In the genomic region with DNA sequence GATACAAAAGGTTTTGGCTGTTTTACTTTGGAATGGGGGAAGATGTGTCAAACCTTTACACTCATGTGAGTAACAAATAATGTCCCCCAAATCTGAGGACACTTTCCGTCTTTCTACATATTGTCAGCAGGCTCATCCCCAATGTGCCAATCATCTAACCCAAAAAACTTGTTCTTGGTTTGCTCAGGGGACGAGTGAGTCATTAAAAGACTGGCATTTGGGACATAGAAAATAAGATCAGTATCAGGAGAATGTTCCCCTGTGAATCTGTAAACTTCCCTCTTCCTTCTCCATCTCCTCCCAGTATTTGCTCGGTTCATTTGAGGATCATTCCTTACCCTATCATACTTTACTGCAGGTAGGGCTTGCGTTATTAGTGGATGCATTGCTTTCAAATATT, we compare ENCODE assay signal across 21 cellular contexts.
A peak's percentile ranks its signal among the peaks of the same experiment; 100 is the strongest.
DNase-seq lines count a peak whose midpoint lies in the region; FAIRE-seq and TF ChIP-seq lines count a peak whose summit lies in the region.
"Had no signal": no experiment of that assay in that cellular context is flagged by ENCODE, and none has a peak within 500 bp of the region (broad histone marks: within the 10 kb centered on the region; RNA-seq: fewer than 3 reads in every experiment).

No MANE protein-coding gene starts in this region.

- dilution Hi-C loops in keratinocyte (cut with MboI; ENCODE audit: extremely low pct_ligation_motif_present, low sequenced_read_pairs): no loop called here

- peaks cover 2% of the 10 kb centered on the region for H3K9me3 Mint-ChIP-seq in MCF 10A (ENCODE audit: unreplicated experiment)
- H3K9me3 Mint-ChIP-seq: CD4-positive, alpha-beta T cell; CD8-positive, alpha-beta T cell had no signal

- H3K36me3 Mint-ChIP-seq in MCF 10A (ENCODE audit: insufficient read depth, unreplicated experiment): no peaks in the 10 kb centered on the region
- H3K36me3 Mint-ChIP-seq: CD8-positive, alpha-beta T cell had no signal

- peak; percentile 67 for FAIRE-seq in keratinocyte (lab: Jason Lieb, UNC)
- FAIRE-seq: A549, D721Med, G401.6, GM12891, GM19239 had no signal

- no peak for TF ChIP-seq POLR2A in breast epithelium (IDR thresholded peaks at IDR 0.05)

- H3K4me3 ChIP-seq in breast epithelium (no peak overlapping the region), PC-9 (no peak overlapping the region), keratinocyte (ENCODE audit: control insufficient read depth in 2 of 3, extremely low read depth in 1 of 3, insufficient read depth in 2 of 3, low read depth in 1 of 3, low read length in 3 of 3) (no peak overlapping the region)
- H3K4me3 ChIP-seq: A549; BLaER1 treated with 17β-estradiol and CSF1 and Interleukin-3, amounts not matched to agents 10 nM and 100 nM had no signal

- no peaks in the 10 kb centered on the region for H4K20me1 ChIP-seq in PC-9 (ENCODE audit: insufficient read depth)
- no peaks in the 10 kb centered on the region for H4K20me1 ChIP-seq in keratinocyte (ENCODE audit: control insufficient read depth, extremely low read depth, insufficient read depth, low read length)
- H4K20me1 ChIP-seq: BLaER1 treated with 17β-estradiol and CSF1 and Interleukin-3, amounts not matched to agents 10 nM and 100 nM had no signal

- peaks cover 5% of the 10 kb centered on the region for H3K4me1 Mint-ChIP-seq in MCF 10A (ENCODE audit: insufficient read depth, unreplicated experiment)

- H3K27ac ChIP-seq in breast epithelium: peak overlapping the region; percentile 60 to 73
- H3K27ac ChIP-seq in PC-9: peak overlapping the region; percentile 68
- no peak overlapping the region for H3K27ac ChIP-seq in keratinocyte (ENCODE audit: control insufficient read depth, insufficient read depth, low read length)
- H3K27ac ChIP-seq: 22Rv1, A549 had no signal

- H3K4me3 Mint-ChIP-seq in MCF 10A (ENCODE audit: unreplicated experiment): no peak overlapping the region
- H3K4me3 Mint-ChIP-seq: B cell; CD4-positive, alpha-beta T cell; CD8-positive, alpha-beta T cell had no signal

- no peaks in the 10 kb centered on the region for H3K27me3 ChIP-seq in breast epithelium
- H3K27me3 ChIP-seq in PC-9 (ENCODE audit: insufficient read depth, low read depth): no peaks in the 10 kb centered on the region
- H3K27me3 ChIP-seq in keratinocyte (ENCODE audit: control insufficient read depth, extremely low read depth, insufficient read depth, low read length): no peaks in the 10 kb centered on the region
- H3K27me3 ChIP-seq: BLaER1 treated with 17β-estradiol and CSF1 and Interleukin-3, amounts not matched to agents 10 nM and 100 nM had no signal

- no peak overlapping the region for H3K27ac Mint-ChIP-seq in MCF 10A (ENCODE audit: low read depth, unreplicated experiment)
- H3K27ac Mint-ChIP-seq: B cell; CD4-positive, alpha-beta T cell; CD8-positive, alpha-beta T cell had no signal

- intact Hi-C loops in breast epithelium (cut with DNase I; ENCODE audit: low total_unique reads) (no loop called here), MCF 10A (cut with micrococcal nuclease) (no loop called here), PC-9 (cut with micrococcal nuclease; ENCODE audit: unreplicated experiment) (no loop called here)

- DNase-seq in breast epithelium (ENCODE audit: low spot score in 2 of 2): no peak
- no peak for DNase-seq in MCF 10A (ENCODE audit: unreplicated experiment)
- DNase-seq in PC-9: peak in 1 of 2 experiments; percentile 66
- no peak for DNase-seq in keratinocyte (ENCODE audit: low read depth, low spot score)
- DNase-seq in NCI-H146 (lab: John Stamatoyannopoulos, UW): no peak
- no peak for DNase-seq in NCI-H1417 treated with DMSO at 0.1 percent for 48 hours (lab: John Stamatoyannopoulos, UW)
- DNase-seq: AML-193; Caco-2; Calu3; CD4-positive, alpha-beta T cell; CD8-positive, alpha-beta T cell; DMS79 treated with DMSO at 0.1 percent for 48 hours; GF-D8 had no signal

- H3K4me1 ChIP-seq in breast epithelium (peaks cover 0 to 8% of the 10 kb centered on the region in 2 donors), PC-9 (replicated peaks; ENCODE audit: insufficient read depth) (peaks cover 22% of the 10 kb centered on the region), keratinocyte (ENCODE audit: control insufficient read depth, extremely low read depth, insufficient read depth, low read length) (peaks cover 8% of the 10 kb centered on the region)
- H3K4me1 ChIP-seq: A549, Caco-2 had no signal

- BruUV-seq in MCF 10A (replicated peaks; lab: Mats Ljungman, UMichigan): no TSS peak
- BruUV-seq in PC-9 (replicated peaks; lab: Mats Ljungman, UMichigan): no TSS peak

- no peaks in the 10 kb centered on the region for H3K79me2 ChIP-seq in PC-9 (ENCODE audit: low read depth)
- H3K79me2 ChIP-seq in keratinocyte (ENCODE audit: control insufficient read depth, insufficient read depth, low read length): no peaks in the 10 kb centered on the region

- H3K9ac ChIP-seq in keratinocyte (ENCODE audit: control insufficient read depth, extremely low read depth, insufficient read depth, low read length): no peak overlapping the region
- H3K9ac ChIP-seq: BLaER1 treated with 17β-estradiol and CSF1 and Interleukin-3, amounts not matched to agents 10 nM and 100 nM had no signal

- H3K9me1 ChIP-seq in keratinocyte (ENCODE audit: control insufficient read depth, extremely low read depth, insufficient read depth, low read length): no peaks in the 10 kb centered on the region

- H3K9me3 ChIP-seq in breast epithelium (no peaks in the 10 kb centered on the region), PC-9 (ENCODE audit: insufficient read depth, low read depth) (no peaks in the 10 kb centered on the region), keratinocyte (ENCODE audit: control insufficient read depth, low read depth, low read length) (no peaks in the 10 kb centered on the region)
- H3K9me3 ChIP-seq: A549, Caco-2 had no signal

- peaks cover 10% of the 10 kb centered on the region; the same call in 1 of the 2 replicates for H3F3A ChIP-seq in PC-9 (ENCODE audit: insufficient read depth, low read depth)

- CTCF ChIA-PET in MCF 10A (lab: Yijun Ruan, JAX) (no interaction called here), PC-9 (lab: Charles Lee) (no interaction called here)

- no peaks in the 10 kb centered on the region for H3K36me3 ChIP-seq in breast epithelium
- H3K36me3 ChIP-seq in PC-9 (ENCODE audit: low read depth): no peaks in the 10 kb centered on the region
- H3K36me3 ChIP-seq in keratinocyte (ENCODE audit: control insufficient read depth in 2 of 2, extremely low read depth in 1 of 2, insufficient read depth in 2 of 2, low read length in 2 of 2): no peaks in the 10 kb centered on the region

- POLR2A ChIA-PET in MCF 10A (lab: Yijun Ruan, JAX): interaction anchor here (0.9 kb wide), 1 partner anchor 12 kb away, joined by 3 read pairs; no protein-coding TSS in a partner anchor
- POLR2A ChIA-PET in PC-9 (lab: Charles Lee; ENCODE audit: unreplicated experiment): no interaction called here

- no peaks in the 10 kb centered on the region for H3K9me2 ChIP-seq in PC-9 (ENCODE audit: insufficient read depth)

- H3K4me2 ChIP-seq in PC-9 (peak overlapping the region; percentile 15; the same call in 1 of the 2 replicates), keratinocyte (ENCODE audit: control insufficient read depth, extremely low read depth, insufficient read depth, low read depth, low read length) (no peak overlapping the region)
- H3K4me2 ChIP-seq: A549 had no signal

- H3K27me3 Mint-ChIP-seq in MCF 10A (ENCODE audit: insufficient read depth, unreplicated experiment): no peaks in the 10 kb centered on the region
- H3K27me3 Mint-ChIP-seq: CD4-positive, alpha-beta T cell had no signal

- H2AFZ ChIP-seq in PC-9: 0 out of 2 replicates have a peak overlapping the region, but pooled peaks have one; percentile 46
- H2AFZ ChIP-seq in keratinocyte (ENCODE audit: control insufficient read depth, low read length): no peak overlapping the region

- TF ChIP-seq CTCF in breast epithelium (IDR thresholded peaks at IDR 0.05) (no peak), MCF 10A (IDR thresholded peaks at IDR 0.05; ENCODE audit: unreplicated experiment) (no peak), PC-9 (conservative IDR thresholded peaks at IDR 0.05) (no peak), keratinocyte (optimal IDR thresholded peaks at IDR 0.05 in 1 of 3, IDR thresholded peaks at IDR 0.05 in 1 of 3, conservative IDR thresholded peaks at IDR 0.05 in 1 of 3; ENCODE audit: extremely low read depth in 1 of 3, insufficient read depth in 2 of 3, low read length in 3 of 3) (no peak)
